Comparison of ENCODE assay signal across 10 cellular contexts in the genomic region with DNA sequence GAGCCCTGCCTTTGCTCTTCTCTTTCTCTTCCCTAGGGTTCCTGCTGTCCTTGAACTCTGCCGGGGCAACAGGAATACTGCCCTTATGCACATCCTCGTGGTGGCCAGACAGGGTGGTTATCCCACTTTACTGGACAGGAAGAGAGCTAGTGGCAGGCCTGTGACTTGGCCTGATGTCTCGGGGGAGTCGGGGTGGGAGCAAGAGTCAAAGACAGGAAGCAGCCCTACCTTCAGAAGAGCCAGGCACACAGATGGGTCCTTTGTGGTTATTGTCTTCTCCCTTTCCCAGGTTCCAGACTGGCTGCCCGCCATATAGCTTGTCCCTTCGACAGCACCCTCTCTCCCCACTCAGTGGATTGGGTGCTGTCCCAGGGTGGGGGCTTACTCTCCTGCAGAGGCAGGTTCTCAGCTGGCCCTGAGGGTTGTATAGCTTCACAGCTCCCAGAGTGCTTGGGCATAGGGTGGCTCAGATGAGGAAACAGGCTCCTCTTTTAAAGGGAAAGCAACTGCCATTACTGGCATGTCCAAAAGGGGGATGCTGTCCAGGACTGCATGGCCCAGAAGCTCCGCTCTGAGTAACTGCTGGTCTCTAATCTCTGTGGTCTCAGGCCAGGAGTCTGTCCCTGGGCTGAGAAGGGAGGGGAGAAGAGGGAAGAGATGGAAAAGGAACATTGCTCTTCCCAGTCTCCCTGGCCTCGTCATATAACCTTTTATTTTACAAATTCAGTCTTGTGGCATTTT. TPM values are rescaled to one million over a fixed set of nuclear protein-coding genes. Genes with fewer than 3 reads are reported as not detected.
DNase-seq lines count a peak whose midpoint lies in the region; ATAC-seq and TF ChIP-seq lines count a peak whose summit lies in the region.
"Had no signal": no experiment of that assay in that cellular context is flagged by ENCODE, and none has a peak within 500 bp of the region (broad histone marks: within the 10 kb centered on the region; RNA-seq: fewer than 3 reads in every experiment).

No MANE protein-coding gene starts in this region.

- WGBS in lung, 2 donors = 62 to 68% methylated on average over 8 of the region's 8 CpGs

- peaks cover 42 to 60% of the 10 kb centered on the region in 2 donors for H3K4me1 ChIP-seq in lung (ENCODE audit: control insufficient read depth in 2 of 2, insufficient read depth in 2 of 2, low read length in 2 of 2)
- peaks cover 0 to 93% (median 37%) of the 10 kb centered on the region in 5 donors for H3K4me1 ChIP-seq in subcutaneous abdominal adipose tissue (ENCODE audit: control insufficient read depth in 5 of 5, insufficient read depth in 5 of 5, low read length in 5 of 5)

- H3K9me3 ChIP-seq in lung (ENCODE audit: control insufficient read depth in 2 of 2, insufficient read depth in 1 of 2, low read length in 1 of 2) (no peaks in the 10 kb centered on the region), subcutaneous abdominal adipose tissue (ENCODE audit: control insufficient read depth in 5 of 5, low read length in 5 of 5) (no peaks in the 10 kb centered on the region)

- H3K27ac Mint-ChIP-seq in activated naive CD8-positive, alpha-beta T cell treated with anti-CD3 and anti-CD28 coated beads, Interleukin-2, amount 10 ng/mL, durations not matched to agents 7 days and 5 days = peak overlapping the region; percentile 99

- H3K27me3 ChIP-seq in lung (ENCODE audit: control insufficient read depth, insufficient read depth) = no peaks in the 10 kb centered on the region
- H3K27me3 ChIP-seq in subcutaneous abdominal adipose tissue (ENCODE audit: control insufficient read depth in 5 of 5, insufficient read depth in 4 of 5, low read length in 5 of 5) = no peaks in the 10 kb centered on the region

- no peak overlapping the region for H3K9ac ChIP-seq in subcutaneous abdominal adipose tissue (ENCODE audit: low read length in 5 of 5)

- DNase-seq in activated T-cell treated with anti-CD3 and anti-CD28 coated beads, Interleukin-2, amount 50 U/mL, for 4 hours = no peak
- DNase-seq in activated T-cell treated with anti-CD3 and anti-CD28 coated beads for 4 hours (no peak), lung (ENCODE audit: low spot score) (no peak), CD1c-positive myeloid dendritic cell (ENCODE audit: extremely low spot score) (no peak)
- DNase-seq in activated naive CD8-positive, alpha-beta T cell treated with anti-CD3 and anti-CD28 coated beads, Interleukin-2, amount 10 ng/mL, durations not matched to agents 7 days and 5 days = no peak
- DNase-seq in activated CD8-positive, alpha-beta memory T cell treated with anti-CD3 and anti-CD28 coated beads, Interleukin-2, amount 50 U/mL, for 48 hours = no peak
- DNase-seq: NCI-H1048 had no signal

- H3K27me3 Mint-ChIP-seq in activated T-cell treated with anti-CD3 and anti-CD28 coated beads, Interleukin-2, amount 50 U/mL, for 4 hours (ENCODE audit: low read depth) = no peaks in the 10 kb centered on the region
- H3K27me3 Mint-ChIP-seq in activated naive CD8-positive, alpha-beta T cell treated with anti-CD3 and anti-CD28 coated beads, Interleukin-2, amount 10 ng/mL, durations not matched to agents 7 days and 5 days = no peaks in the 10 kb centered on the region

- peak overlapping the region; percentile 50 for H3K4me3 Mint-ChIP-seq in activated T-cell treated with anti-CD3 and anti-CD28 coated beads, Interleukin-2, amount 50 U/mL, for 4 hours
- peak overlapping the region; percentile 91 for H3K4me3 Mint-ChIP-seq in activated naive CD8-positive, alpha-beta T cell treated with anti-CD3 and anti-CD28 coated beads, Interleukin-2, amount 10 ng/mL, durations not matched to agents 7 days and 5 days

- H3K4me3 ChIP-seq in lung (no peak overlapping the region), subcutaneous abdominal adipose tissue (ENCODE audit: low read depth in 1 of 5, low read length in 5 of 5) (no peak overlapping the region)
- H3K4me3 ChIP-seq: SK-N-MC had no signal

- H3K27ac ChIP-seq in lung (ENCODE audit: low read depth in 1 of 2, low read length in 1 of 2) (peak overlapping the region; percentile 42 to 50), subcutaneous abdominal adipose tissue (ENCODE audit: low read depth, low read length) (peak overlapping the region; percentile 61)
- H3K27ac ChIP-seq: SK-N-MC had no signal

- peaks cover 7% of the 10 kb centered on the region for H3K36me3 Mint-ChIP-seq in activated T-cell treated with anti-CD3 and anti-CD28 coated beads, Interleukin-2, amount 50 U/mL, for 4 hours (ENCODE audit: insufficient read depth)
- peaks cover 31% of the 10 kb centered on the region for H3K36me3 Mint-ChIP-seq in activated naive CD8-positive, alpha-beta T cell treated with anti-CD3 and anti-CD28 coated beads, Interleukin-2, amount 10 ng/mL, durations not matched to agents 7 days and 5 days

- POLR2A ChIA-PET in activated naive CD8-positive, alpha-beta T cell treated with anti-CD3 and anti-CD28 coated beads, Interleukin-2, amount 10 ng/mL, durations not matched to agents 7 days and 5 days (lab: Charles Lee) = interaction anchor here (1.1 to 15.7 kb wide), 3 partner anchors 8 to 12 kb away, joined by 3 to 505 read pairs (median 4); partner anchors contain the start of gene PLCG1

- H3K36me3 ChIP-seq in lung (ENCODE audit: control insufficient read depth in 2 of 2, insufficient read depth in 2 of 2, low read length in 2 of 2) (peaks cover 0 to 1% of the 10 kb centered on the region in 2 donors), subcutaneous abdominal adipose tissue (ENCODE audit: control insufficient read depth in 5 of 5, insufficient read depth in 5 of 5, low read length in 5 of 5) (peaks cover 0 to 3% (median under 1%) of the 10 kb centered on the region in 5 donors)

- TF ChIP-seq CTCF in lung (IDR thresholded peaks at IDR 0.05; ENCODE audit: control extremely low read depth, extremely low read depth) = no peak

- H3K9me3 Mint-ChIP-seq in activated T-cell treated with anti-CD3 and anti-CD28 coated beads, Interleukin-2, amount 50 U/mL, for 4 hours = no peaks in the 10 kb centered on the region
- H3K9me3 Mint-ChIP-seq in activated naive CD8-positive, alpha-beta T cell treated with anti-CD3 and anti-CD28 coated beads, Interleukin-2, amount 10 ng/mL, durations not matched to agents 7 days and 5 days = no peaks in the 10 kb centered on the region

- H3K4me1 Mint-ChIP-seq in activated T-cell treated with anti-CD3 and anti-CD28 coated beads, Interleukin-2, amount 50 U/mL, for 4 hours (ENCODE audit: low read depth) = peaks cover 95% of the 10 kb centered on the region
- peaks cover 90% of the 10 kb centered on the region for H3K4me1 Mint-ChIP-seq in activated naive CD8-positive, alpha-beta T cell treated with anti-CD3 and anti-CD28 coated beads, Interleukin-2, amount 10 ng/mL, durations not matched to agents 7 days and 5 days

- ATAC-seq in activated T-cell treated with anti-CD3 and anti-CD28 coated beads, Interleukin-2, amount 50 U/mL, for 4 hours = no peak
- no peak for ATAC-seq in activated naive CD8-positive, alpha-beta T cell treated with anti-CD3 and anti-CD28 coated beads, Interleukin-2, amount 10 ng/mL, durations not matched to agents 7 days and 5 days (ENCODE audit: low read depth)
- ATAC-seq in lung (ENCODE audit: insufficient read depth, low FRiP score) (no peak), GM19351 (IDR thresholded peaks at IDR 0.05; ENCODE audit: unreplicated experiment) (no peak)

RNA-seq across cellular contexts. Expression of gene PLCG1, which starts 17.3 kb away (rescaled TPM):
- total RNA-seq in activated T-cell treated with anti-CD3 and anti-CD28 coated beads, Interleukin-2, amount 50 U/mL, for 4 hours = 100 to 1,000 TPM in 1 of 3 donors, 10 to 100 TPM in 2; 89.1 to 104 (median 91.3) TPM
- total RNA-seq in activated naive CD8-positive, alpha-beta T cell treated with anti-CD3 and anti-CD28 coated beads, Interleukin-2, amount 10 ng/mL, durations not matched to agents 7 days and 5 days = 100 to 1,000 TPM; 419 to 425 TPM
- 100 to 1,000 TPM in 1 of 2 donors, 10 to 100 TPM in 1; 89.7 to 154 TPM for total RNA-seq in lung
- 10 to 100 TPM; 29.6 to 44.5 TPM for polyA plus RNA-seq in lung
